Comparison of ENCODE assay signal across 8 cellular contexts in genomic region chrX:48521353-48522243, GRCh38. TPM values are rescaled to one million over a fixed set of nuclear protein-coding genes. Genes with fewer than 3 reads are reported as not detected.
DNase-seq lines count a peak whose midpoint lies in the region; ATAC-seq and TF ChIP-seq lines count a peak whose summit lies in the region.

EBP (plus strand) TSS chrX:48521808; CDS start chrX:48523772, 1,964 bp downstream.

- H3K27me3 ChIP-seq in GM06990 (replicated peaks; ENCODE audit: control insufficient read depth, insufficient read depth, low read length): no peaks in the 10 kb centered on the region
- H3K27me3 ChIP-seq in SK-N-SH (ENCODE audit: insufficient read depth): no peaks in the 10 kb centered on the region; the same call in 1 of the 2 replicates
- no peaks in the 10 kb centered on the region for H3K27me3 ChIP-seq in suprapubic skin

- H3K27me3 Mint-ChIP-seq in activated naive CD4-positive, alpha-beta T cell treated with anti-CD3 and anti-CD28 coated beads, Interleukin-2, amount 10 ng/mL, durations not matched to agents 7 days and 5 days: no peaks in the 10 kb centered on the region

- peak; percentile 91 for DNase-seq in GM06990 (ENCODE audit: extremely low read depth, insufficient read length)
- peak; percentile 96 for DNase-seq in NCI-H1092 (lab: John Stamatoyannopoulos, UW)
- DNase-seq in SK-N-SH: peak; percentile 89
- DNase-seq in activated naive CD4-positive, alpha-beta T cell treated with anti-CD3 and anti-CD28 coated beads, Interleukin-2, amount 10 ng/mL, durations not matched to agents 7 days and 5 days: peak; percentile 97
- peak; percentile 73 for DNase-seq in globus pallidus (ENCODE audit: low spot score)
- peak; percentile 74 for DNase-seq in occipital lobe (lab: John Stamatoyannopoulos, UW)
- DNase-seq in suprapubic skin (ENCODE audit: low spot score in 2 of 2): peak; percentile 93

- peak in 1 of 2 donors; percentile 43 for TF ChIP-seq POLR2A in suprapubic skin (IDR thresholded peaks at IDR 0.05)

- H3K9me3 Mint-ChIP-seq in activated naive CD4-positive, alpha-beta T cell treated with anti-CD3 and anti-CD28 coated beads, Interleukin-2, amount 10 ng/mL, durations not matched to agents 7 days and 5 days: no peaks in the 10 kb centered on the region

- H2AFZ ChIP-seq in SK-N-SH (ENCODE audit: low read depth): peak within 1 kb of the TSS; percentile 79; the same call in 1 of the 2 replicates

- H3K36me3 ChIP-seq in GM06990 (ENCODE audit: control insufficient read depth, insufficient read depth, low read length): no peaks in the 10 kb centered on the region; the same call in 1 of the 2 replicates
- H3K36me3 ChIP-seq in SK-N-SH (replicated peaks in 1 of 2; ENCODE audit: control insufficient read depth in 1 of 2, insufficient read depth in 2 of 2, low read length in 1 of 2): no peaks in the 10 kb centered on the region
- H3K36me3 ChIP-seq in suprapubic skin: no peaks in the 10 kb centered on the region

- H3K27ac ChIP-seq in SK-N-SH (ENCODE audit: low read depth in 2 of 2, low read length in 1 of 2) (peak within 1 kb of the TSS in 1 of 2 experiments; percentile 54; a peak in 2 of 4 replicates), suprapubic skin (peak within 1 kb of the TSS; percentile 84)

- WGBS in SK-N-SH (ENCODE audit: low lambda C conversion rate): 28% methylated on average over 57 of the region's 66 CpGs
- WGBS in suprapubic skin: 54% methylated on average over 48 of the region's 66 CpGs

- H3K4me3 ChIP-seq in GM06990 (replicated peaks; ENCODE audit: low read depth, low read length) (peak within 1 kb of the TSS; percentile 86), SK-N-SH (ENCODE audit: low read depth in 2 of 2, low read length in 1 of 2) (peak within 1 kb of the TSS; percentile 51 to 63), suprapubic skin (peak within 1 kb of the TSS; percentile 61)

- POLR2A ChIA-PET in SK-N-SH (lab: Yijun Ruan, JAX): no interaction called here

- TF ChIP-seq EP300 in SK-N-SH (IDR thresholded peaks at IDR 0.05; ENCODE audit: borderline replicate concordance in 1 of 2, low read depth in 1 of 2, low read length in 1 of 2) (no peak), suprapubic skin (IDR thresholded peaks at IDR 0.05) (no peak)

- H3K9me3 ChIP-seq in SK-N-SH (no peaks in the 10 kb centered on the region), suprapubic skin (no peaks in the 10 kb centered on the region)

- H3K4me2 ChIP-seq in SK-N-SH: peak within 1 kb of the TSS; percentile 76

- CTCF ChIA-PET in SK-N-SH (lab: Yijun Ruan, JAX): no interaction called here
- CTCF ChIA-PET in activated naive CD4-positive, alpha-beta T cell treated with anti-CD3 and anti-CD28 coated beads, Interleukin-2, amount 10 ng/mL, durations not matched to agents 7 days and 5 days (lab: Charles Lee): interaction anchor here (1.7 kb wide), 1 partner anchor 18 kb away, joined by 5 read pairs; the partner anchor contains the start of gene TBC1D25

- H3K27ac Mint-ChIP-seq in activated naive CD4-positive, alpha-beta T cell treated with anti-CD3 and anti-CD28 coated beads, Interleukin-2, amount 10 ng/mL, durations not matched to agents 7 days and 5 days: peak within 1 kb of the TSS; percentile 97

- TF ChIP-seq RAD21 in SK-N-SH (IDR thresholded peaks at IDR 0.05; ENCODE audit: low read length): no peak

- no peaks in the 10 kb centered on the region for H4K20me1 ChIP-seq in SK-N-SH (ENCODE audit: insufficient read depth)

- H3K36me3 Mint-ChIP-seq in activated naive CD4-positive, alpha-beta T cell treated with anti-CD3 and anti-CD28 coated beads, Interleukin-2, amount 10 ng/mL, durations not matched to agents 7 days and 5 days: peaks cover 21% of the 10 kb centered on the region

- peak within 1 kb of the TSS; percentile 62 for H3K9ac ChIP-seq in SK-N-SH

- H3K4me3 Mint-ChIP-seq in activated naive CD4-positive, alpha-beta T cell treated with anti-CD3 and anti-CD28 coated beads, Interleukin-2, amount 10 ng/mL, durations not matched to agents 7 days and 5 days: peak within 1 kb of the TSS; percentile 92

- peaks cover 51% of the 10 kb centered on the region for H3K4me1 Mint-ChIP-seq in activated naive CD4-positive, alpha-beta T cell treated with anti-CD3 and anti-CD28 coated beads, Interleukin-2, amount 10 ng/mL, durations not matched to agents 7 days and 5 days

- H3K9me2 ChIP-seq in SK-N-SH: no peaks in the 10 kb centered on the region

- H3K4me1 ChIP-seq in SK-N-SH (ENCODE audit: control insufficient read depth in 1 of 2, insufficient read depth in 2 of 2, low read depth in 1 of 2, low read length in 1 of 2) (peaks cover 0 to 3% of the 10 kb centered on the region in 2 experiments; a peak in 1 of 4 replicates), suprapubic skin (peaks cover 11% of the 10 kb centered on the region)

- H3F3A ChIP-seq in SK-N-SH (replicated peaks; ENCODE audit: insufficient read depth): no peaks in the 10 kb centered on the region

- peak; percentile 98 for ATAC-seq in HG02588 (IDR thresholded peaks at IDR 0.05; ENCODE audit: unreplicated experiment)

- TF ChIP-seq CTCF in GM06990 (IDR thresholded peaks at IDR 0.05; ENCODE audit: insufficient read depth, low read length, poor library complexity, severe bottlenecking) (no peak), SK-N-SH (IDR thresholded peaks at IDR 0.05) (no peak), suprapubic skin (IDR thresholded peaks at IDR 0.05) (no peak)

- H3K79me2 ChIP-seq in SK-N-SH (ENCODE audit: insufficient read depth): peaks cover 10% of the 10 kb centered on the region; the same call in 1 of the 2 replicates

TF ChIP-seq in SK-N-SH, 30 proteins besides CTCF, POLR2A, EP300 and RAD21:
- TF ChIP-seq SMC3 (IDR thresholded peaks at IDR 0.05; ENCODE audit: low read depth, low read length) (no peak), USF1 (IDR thresholded peaks at IDR 0.05; ENCODE audit: borderline replicate concordance, low read depth) (peak; percentile 72; the same call in 1 of the 2 replicates), NRF1 (IDR thresholded peaks at IDR 0.05; ENCODE audit: low read depth, low read length) (peak; percentile 53; the same call in 1 of the 2 replicates), GATA2 (CRISPR knock-in tag; IDR thresholded peaks at IDR 0.05) (peak; percentile 63), YY1 (IDR thresholded peaks at IDR 0.05; ENCODE audit: low read depth) (peak; percentile 72; the same call in 1 of the 2 replicates), CHD2 (IDR thresholded peaks at IDR 0.05; ENCODE audit: low read length, partially characterized antibody) (no peak)

RNA-seq across cellular contexts. Expression of gene EBP, which starts in this region (rescaled TPM):
- 28.9 and 30.2 TPM in 2 replicates for polyA plus RNA-seq in SK-N-SH (2012; rRNA removed)
- polyA plus RNA-seq in SK-N-SH (2012; cell fraction: cytosol; rRNA removed): 13.0 and 21.4 TPM in 2 replicates
- 30.5 and 35.9 TPM in 2 replicates for polyA plus RNA-seq in SK-N-SH (2012; cell fraction: nucleus; rRNA removed)
- total RNA-seq in occipital lobe (43.5 TPM), suprapubic skin (10 to 100 TPM; 43.4 to 82.7 (median 71.9) TPM)
